9 cellular contexts compared by ENCODE assay signal in the genomic region with DNA sequence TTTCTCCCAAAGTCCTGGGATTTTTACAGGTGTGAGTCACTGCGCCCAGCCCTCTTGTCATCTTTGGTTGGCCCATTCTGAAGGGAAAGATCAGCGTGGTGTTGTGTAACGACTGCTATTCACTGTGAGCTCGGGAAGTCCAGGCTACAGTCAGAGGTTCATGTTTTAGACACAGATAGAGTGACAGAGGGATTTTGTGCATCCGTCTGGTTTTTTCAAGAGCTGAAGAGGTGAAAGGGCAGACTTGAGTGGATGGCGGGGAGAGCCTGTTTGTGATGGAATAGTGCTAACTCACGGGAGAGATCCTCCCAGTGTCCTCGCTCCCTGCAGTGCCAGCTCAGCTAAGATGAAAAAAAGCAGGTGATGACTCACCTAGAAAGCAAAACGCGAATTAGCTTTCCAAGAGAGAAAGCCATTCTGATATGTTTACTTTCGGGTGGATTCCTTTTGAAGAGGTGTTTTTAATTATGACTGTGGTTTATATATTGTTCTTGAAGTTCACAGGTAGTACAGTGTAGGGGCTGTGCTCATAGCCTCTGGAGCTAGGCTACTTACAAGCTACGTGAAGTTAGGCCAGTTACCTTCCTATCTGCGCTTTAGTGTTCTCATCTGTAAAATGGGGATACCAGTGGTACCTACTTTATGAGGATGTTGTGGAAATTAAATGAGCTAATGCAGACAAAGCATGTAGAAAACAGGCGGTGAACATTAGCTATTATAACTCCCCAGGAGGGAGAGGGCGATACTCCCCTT.
DNase-seq lines count a peak whose midpoint lies in the region; ATAC-seq and TF ChIP-seq lines count a peak whose summit lies in the region.
"Had no signal": no experiment of that assay in that cellular context is flagged by ENCODE, and none has a peak within 500 bp of the region (broad histone marks: within the 10 kb centered on the region; RNA-seq: fewer than 3 reads in every experiment).

No MANE protein-coding gene starts in this region.

- TF ChIP-seq POLR2A in gastroesophageal sphincter (IDR thresholded peaks at IDR 0.05) = no peak

- DNase-seq in DMS79 treated with DMSO at 0.1 percent for 48 hours (lab: John Stamatoyannopoulos, UW) (peak; percentile 87), NCI-H1436 (lab: John Stamatoyannopoulos, UW) (peak; percentile 13), T1000 (lab: John Stamatoyannopoulos, UW) (peak; percentile 68), iPS-NIHi7 (ENCODE audit: extremely low spot score) (peak; percentile 64), NCI-H82 (lab: John Stamatoyannopoulos, UW) (no peak), ecto neural progenitor cell (ENCODE audit: low spot score) (no peak)
- no peak for DNase-seq in activated CD4-positive, CD25-positive, alpha-beta regulatory T cell (lab: John Stamatoyannopoulos, UW)

- no peaks in the 10 kb centered on the region for H3K4me1 ChIP-seq in gastroesophageal sphincter

- WGBS in gastroesophageal sphincter (ENCODE audit: low coverage in 1 of 2), 2 donors = 65 to 85% methylated on average over 9 to 15 of the region's 15 CpGs

- no peaks in the 10 kb centered on the region for H3K36me3 ChIP-seq in gastroesophageal sphincter

- H3K9me3 ChIP-seq in gastroesophageal sphincter = peaks cover 0 to 18% (median 0%) of the 10 kb centered on the region in 3 donors

- no peak for ATAC-seq in gastroesophageal sphincter

- peaks cover 5% of the 10 kb centered on the region for H3K27me3 ChIP-seq in gastroesophageal sphincter

- TF ChIP-seq CTCF in gastroesophageal sphincter (IDR thresholded peaks at IDR 0.05) = no peak

- no peak overlapping the region for H3K27ac ChIP-seq in gastroesophageal sphincter

- TF ChIP-seq EP300 in gastroesophageal sphincter (IDR thresholded peaks at IDR 0.05) = no peak

- H3K4me3 ChIP-seq in gastroesophageal sphincter = no peak overlapping the region
- H3K4me3 ChIP-seq: skin epidermis had no signal

Comparison
In these comparisons a context has a peak if more than half of its experiments do, and no peak if none do; other contexts are left out.
1. DNase-seq: peak in DMS79 treated with DMSO at 0.1 percent for 48 hours (single experiment), NCI-H1436 (single experiment), T1000 (single experiment) and iPS-NIHi7 (single experiment); none in NCI-H82 (single experiment), ecto neural progenitor cell (single experiment) and activated CD4-positive, CD25-positive, alpha-beta regulatory T cell (0 of 4).